Comparison of ENCODE assay signal across 15 cellular contexts in the genomic region with DNA sequence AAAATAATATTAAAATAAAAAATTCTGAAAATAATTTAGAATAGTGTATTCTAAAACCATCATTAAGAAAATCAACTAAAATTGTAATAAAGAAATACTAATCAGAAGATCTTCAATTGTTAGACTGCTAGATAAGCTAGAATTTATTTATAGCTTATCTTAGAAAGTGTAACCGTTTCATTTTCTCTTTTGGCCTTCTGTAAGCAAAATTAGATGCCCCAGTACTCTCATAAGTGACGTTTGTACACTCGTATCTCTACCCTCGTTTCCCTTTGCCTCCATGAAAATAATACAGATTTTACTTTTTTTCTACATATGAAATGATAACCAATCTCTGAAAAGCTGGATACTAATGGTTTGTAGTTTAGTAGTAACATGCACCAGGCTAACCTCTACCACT. TPM values are rescaled to one million over a fixed set of nuclear protein-coding genes. Genes with fewer than 3 reads are reported as not detected.
DNase-seq lines count a peak whose midpoint lies in the region; ATAC-seq and TF ChIP-seq lines count a peak whose summit lies in the region.
"Had no signal": no experiment of that assay in that cellular context is flagged by ENCODE, and none has a peak within 500 bp of the region (broad histone marks: within the 10 kb centered on the region; RNA-seq: fewer than 3 reads in every experiment).

No MANE protein-coding gene starts in this region.

- H3K27me3 ChIP-seq in prostate gland (replicated peaks; ENCODE audit: insufficient read depth) (no peaks in the 10 kb centered on the region), HAP-1 (ENCODE audit: low read depth) (no peaks in the 10 kb centered on the region)

- in situ Hi-C loops in HAP-1 (cut with MboI; ENCODE audit: low sequenced_read_pairs): no loop called here

- H3K9me3 ChIP-seq in prostate gland (no peaks in the 10 kb centered on the region), HAP-1 (no peaks in the 10 kb centered on the region)
- H3K9me3 ChIP-seq: mucosa of descending colon had no signal

- no peak for DNase-seq in activated T-cell treated with anti-CD3 and anti-CD28 coated beads, Interleukin-2, amount 50 U/mL, for 72 hours
- no peak for DNase-seq in activated T-cell treated with anti-CD3 and anti-CD28 coated beads, Interleukin-2, amount 50 U/mL, for 1 hour
- no peak for DNase-seq in stimulated activated naive B cell treated with anti-CD40 and anti-IgM and Interleukin-4, amounts not matched to agents 10 μg/mL and 1 μg/mL and 100 μg/mL, for 72 hours
- DNase-seq in prostate gland (ENCODE audit: low spot score) (no peak), HAP-1 (ENCODE audit: low spot score in 2 of 2) (no peak), foreskin melanocyte (no peak)
- DNase-seq: 8988T; glutamatergic neuron; mucosa of descending colon; MV-4-11; stimulated activated CD4-positive, alpha-beta T cell treated with anti-CD3 and anti-CD28 coated beads, Interleukin-12 subunit alpha, Interleukin-12 subunit beta, amount 100 ng/mL, for 4 hours; T-helper 9 cell had no signal

- intact Hi-C loops in prostate gland (cut with DNase I): no loop called here

- H3K27ac ChIP-seq in prostate gland: no peak overlapping the region

- H3K4me3 ChIP-seq in prostate gland (no peak overlapping the region), HAP-1 (no peak overlapping the region)
- H3K4me3 ChIP-seq: mucosa of descending colon had no signal

- WGBS in prostate gland: 60% methylated on average over 4 of the region's 4 CpGs

- H3K4me3 Mint-ChIP-seq in activated T-cell treated with anti-CD3 and anti-CD28 coated beads, Interleukin-2, amount 50 U/mL, for 72 hours: peak overlapping the region in 1 of 2 donors; percentile 73
- H3K4me3 Mint-ChIP-seq in IgD-negative memory B cell: peak overlapping the region; percentile 60 to 92 (median 68)
- peak overlapping the region; percentile 49 to 61 for H3K4me3 Mint-ChIP-seq in stimulated activated naive B cell treated with anti-CD40 and anti-IgM and Interleukin-4, amounts not matched to agents 10 μg/mL and 1 μg/mL and 100 μg/mL, for 72 hours
- H3K4me3 Mint-ChIP-seq: stimulated activated naive CD8-positive, alpha-beta T cell treated with anti-CD3 and anti-CD28 coated beads, Interleukin-15, Interleukin-2, amounts not matched to agents 100 ng/mL and 50 ng/mL, for 24 hours had no signal

- H3K27ac Mint-ChIP-seq in activated T-cell treated with anti-CD3 and anti-CD28 coated beads, Interleukin-2, amount 50 U/mL, for 72 hours: peak overlapping the region; percentile 19
- H3K27ac Mint-ChIP-seq in IgD-negative memory B cell: peak overlapping the region; percentile 84 to 90 (median 86)
- H3K27ac Mint-ChIP-seq in stimulated activated naive B cell treated with anti-CD40 and anti-IgM and Interleukin-4, amounts not matched to agents 10 μg/mL and 1 μg/mL and 100 μg/mL, for 72 hours: peak overlapping the region; percentile 27
- H3K27ac Mint-ChIP-seq: stimulated activated naive CD8-positive, alpha-beta T cell treated with anti-CD3 and anti-CD28 coated beads, Interleukin-15, Interleukin-2, amounts not matched to agents 100 ng/mL and 50 ng/mL, for 24 hours had no signal

- no peak for TF ChIP-seq CTCF in prostate gland (IDR thresholded peaks at IDR 0.05)

- H3K9me3 Mint-ChIP-seq in activated T-cell treated with anti-CD3 and anti-CD28 coated beads, Interleukin-2, amount 50 U/mL, for 72 hours: no peaks in the 10 kb centered on the region
- no peaks in the 10 kb centered on the region for H3K9me3 Mint-ChIP-seq in IgD-negative memory B cell
- H3K9me3 Mint-ChIP-seq in stimulated activated naive B cell treated with anti-CD40 and anti-IgM and Interleukin-4, amounts not matched to agents 10 μg/mL and 1 μg/mL and 100 μg/mL, for 72 hours: peaks cover 5% of the 10 kb centered on the region in 2 donors
- H3K9me3 Mint-ChIP-seq: stimulated activated naive CD8-positive, alpha-beta T cell treated with anti-CD3 and anti-CD28 coated beads, Interleukin-15, Interleukin-2, amounts not matched to agents 100 ng/mL and 50 ng/mL, for 24 hours had no signal

- H3K27me3 Mint-ChIP-seq in activated T-cell treated with anti-CD3 and anti-CD28 coated beads, Interleukin-2, amount 50 U/mL, for 72 hours (ENCODE audit: low read depth): no peaks in the 10 kb centered on the region
- H3K27me3 Mint-ChIP-seq in IgD-negative memory B cell: peaks cover 2% of the 10 kb centered on the region
- H3K27me3 Mint-ChIP-seq in stimulated activated naive B cell treated with anti-CD40 and anti-IgM and Interleukin-4, amounts not matched to agents 10 μg/mL and 1 μg/mL and 100 μg/mL, for 72 hours: no peaks in the 10 kb centered on the region
- H3K27me3 Mint-ChIP-seq: stimulated activated naive CD8-positive, alpha-beta T cell treated with anti-CD3 and anti-CD28 coated beads, Interleukin-15, Interleukin-2, amounts not matched to agents 100 ng/mL and 50 ng/mL, for 24 hours had no signal

- no peaks in the 10 kb centered on the region for H3K36me3 Mint-ChIP-seq in activated T-cell treated with anti-CD3 and anti-CD28 coated beads, Interleukin-2, amount 50 U/mL, for 72 hours (ENCODE audit: insufficient read depth in 2 of 2)
- peaks cover 2% of the 10 kb centered on the region for H3K36me3 Mint-ChIP-seq in IgD-negative memory B cell
- peaks cover 1 to 6% of the 10 kb centered on the region in 2 donors for H3K36me3 Mint-ChIP-seq in stimulated activated naive B cell treated with anti-CD40 and anti-IgM and Interleukin-4, amounts not matched to agents 10 μg/mL and 1 μg/mL and 100 μg/mL, for 72 hours

- ATAC-seq in activated T-cell treated with anti-CD3 and anti-CD28 coated beads, Interleukin-2, amount 50 U/mL, for 72 hours (replicated peaks in 1 of 2): no peak
- peak; percentile 48 for ATAC-seq in HG02623 (IDR thresholded peaks at IDR 0.05; ENCODE audit: unreplicated experiment)
- ATAC-seq in stimulated activated naive B cell treated with anti-CD40 and anti-IgM and Interleukin-4, amounts not matched to agents 10 μg/mL and 1 μg/mL and 100 μg/mL, for 72 hours (replicated peaks): no peak
- ATAC-seq: mucosa of descending colon had no signal

- H3K4me1 ChIP-seq in prostate gland (replicated peaks): no peaks in the 10 kb centered on the region
- no peaks in the 10 kb centered on the region for H3K4me1 ChIP-seq in HAP-1

- no peaks in the 10 kb centered on the region for H3K36me3 ChIP-seq in prostate gland
- no peaks in the 10 kb centered on the region for H3K36me3 ChIP-seq in HAP-1 (replicated peaks)

- peaks cover 30% of the 10 kb centered on the region for H3K4me1 Mint-ChIP-seq in activated T-cell treated with anti-CD3 and anti-CD28 coated beads, Interleukin-2, amount 50 U/mL, for 72 hours (ENCODE audit: low read depth)
- H3K4me1 Mint-ChIP-seq in IgD-negative memory B cell: peaks cover 59 to 67% (median 61%) of the 10 kb centered on the region in 3 donors
- peaks cover 37 to 74% of the 10 kb centered on the region in 2 donors for H3K4me1 Mint-ChIP-seq in stimulated activated naive B cell treated with anti-CD40 and anti-IgM and Interleukin-4, amounts not matched to agents 10 μg/mL and 1 μg/mL and 100 μg/mL, for 72 hours

- no peak for TF ChIP-seq POLR2A in prostate gland (IDR thresholded peaks at IDR 0.05)

RNA-seq across cellular contexts. Expression of a gene that starts 19.8 kb away (rescaled TPM):
- 10 to 100 TPM in 1 of 2 donors, 1 to 10 TPM in 1; 8.5 to 15.1 TPM for total RNA-seq in activated T-cell treated with anti-CD3 and anti-CD28 coated beads, Interleukin-2, amount 50 U/mL, for 72 hours
- 23.6 TPM for polyA plus RNA-seq in IgD-negative memory B cell
- total RNA-seq in prostate gland: 10 to 100 TPM; 15.8 to 36.5 TPM

Comparison
In these comparisons a context has a peak if more than half of its experiments do, and no peak if none do; other contexts are left out.
1. H3K27ac Mint-ChIP-seq: peak in every context shown above with its lines; median percentile 86 in IgD-negative memory B cell; 27 in stimulated activated naive B cell treated with anti-CD40 and anti-IgM and Interleukin-4, amounts not matched to agents 10 μg/mL and 1 μg/mL and 100 μg/mL, for 72 hours; 19 in activated T-cell treated with anti-CD3 and anti-CD28 coated beads, Interleukin-2, amount 50 U/mL, for 72 hours.